In genomic region chr9:4048441-4048840, GRCh38 we compare ENCODE assay signal across 1 cellular context.
TF ChIP-seq lines count a peak whose summit lies in the region.

No MANE protein-coding gene starts in this region.

TF ChIP-seq in GM23338, 12 proteins besides CTCF, POLR2A, EP300 and RAD21 (continued from another document):
- TF ChIP-seq ETS1 (IDR thresholded peaks at IDR 0.05) (no peak), ZNF331 (CRISPR knock-in tag; IDR thresholded peaks at IDR 0.05; ENCODE audit: low read depth) (no peak), NANOG (IDR thresholded peaks at IDR 0.05; ENCODE audit: borderline replicate concordance) (no peak), CREB1 (CRISPR knock-in tag; IDR thresholded peaks at IDR 0.05; ENCODE audit: low read depth) (no peak), EZH2phosphoT487 (IDR thresholded peaks at IDR 0.05; ENCODE audit: unreplicated experiment) (no peak), JUNB (IDR thresholded peaks at IDR 0.05; ENCODE audit: unreplicated experiment) (no peak), POLR2AphosphoS5 (IDR thresholded peaks at IDR 0.05; ENCODE audit: low read depth) (no peak), EZH2 (IDR thresholded peaks at IDR 0.05; ENCODE audit: low read depth, unreplicated experiment) (no peak), STAT1 (IDR thresholded peaks at IDR 0.05; ENCODE audit: unreplicated experiment) (no peak)
